ENCODE assay signal across 28 cellular contexts in genomic region chr6:162602759-162603158, GRCh38.
"Had no signal": no experiment of that assay in that cellular context is flagged by ENCODE, and none has a peak within 500 bp of the region (broad histone marks: within the 10 kb centered on the region; RNA-seq: fewer than 3 reads in every experiment).

No MANE protein-coding gene starts in this region.

- H3K36me3 ChIP-seq: brain microvascular endothelial cell, SJCRH30 had no signal

- ATAC-seq: activated CD4-positive, alpha-beta T cell treated with anti-CD3 and anti-CD28 coated beads for 36 hours; activated CD4-positive, CD25-positive, alpha-beta regulatory T cell treated with anti-CD3 and anti-CD28 coated beads, Interleukin-2, amount 50 U/mL, for 24 hours; activated naive CD8-positive, alpha-beta T cell treated with anti-CD3 and anti-CD28 coated beads, Interleukin-2, amount 50 U/mL, for 24 hours; activated T-cell treated with anti-CD3 and anti-CD28 coated beads, Interleukin-2, amount 50 U/mL, for 4 hours had no signal

- H3K27ac ChIP-seq: brain microvascular endothelial cell, KMS-11, PC-9, RWPE1, SJCRH30, SK-N-MC had no signal

- H3K9me3 ChIP-seq: SJCRH30 had no signal

- H3K4me3 ChIP-seq: PC-9, SJCRH30, SK-N-MC had no signal

- H3K27me3 ChIP-seq: brain microvascular endothelial cell had no signal

- DNase-seq: activated CD4-positive, alpha-beta memory T cell treated with anti-CD3 and anti-CD28 coated beads for 36 hours; activated CD4-positive, alpha-beta T cell treated with anti-CD3 and anti-CD28 coated beads for 36 hours; activated CD4-positive, alpha-beta T cell treated with anti-CD3 and anti-CD28 coated beads, Interleukin-2, amount 50 U/mL, for 1 hour; activated CD8-positive, alpha-beta memory T cell treated with anti-CD3 and anti-CD28 coated beads, Interleukin-2, amount 50 U/mL, for 4 hours; activated naive CD4-positive, alpha-beta T cell treated with anti-CD3 and anti-CD28 coated beads, Interleukin-2, amount 10 ng/mL, durations not matched to agents 7 days and 5 days; activated naive CD8-positive, alpha-beta T cell treated with anti-CD3 and anti-CD28 coated beads, Interleukin-2, amount 50 U/mL, for 24 hours; activated T-cell treated with anti-CD3 and anti-CD28 coated beads for 4 hours; activated T-cell treated with anti-CD3 and anti-CD28 coated beads, Interleukin-2, amount 50 U/mL, for 4 hours; brain microvascular endothelial cell; NCI-H1092 treated with DMSO at 0.1 percent for 48 hours; NCI-H1417; NCI-H187; NCI-H2029 treated with DMSO at 0.1 percent for 48 hours; NCI-H2107; NCI-H2171; NCI-H510A; NCI-H526; NCI-H748 treated with DMSO at 0.1 percent for 48 hours; NK-92 treated with Interleukin-12 subunit alpha and Interleukin-12 subunit beta, amount 100 ng/mL, for 24 hours; PC-9; SHP77; SJCRH30; T1000 had no signal

- FAIRE-seq: RCC 7860 had no signal

- H3K4me1 ChIP-seq: SJCRH30 had no signal
